Comparison of ENCODE assay signal across 27 cellular contexts in genomic region chr11:8740156-8740555, GRCh38.
"Had no signal": no experiment of that assay in that cellular context is flagged by ENCODE, and none has a peak within 500 bp of the region (broad histone marks: within the 10 kb centered on the region; RNA-seq: fewer than 3 reads in every experiment).

No MANE protein-coding gene starts in this region.

- DNase-seq: activated CD4-positive, alpha-beta T cell treated with anti-CD3 and anti-CD28 coated beads for 1 hour; activated CD4-positive, alpha-beta T cell treated with anti-CD3 and anti-CD28 coated beads for 48 hours; activated CD4-positive, CD25-positive, alpha-beta regulatory T cell; activated CD8-positive, alpha-beta T cell treated with anti-CD3 and anti-CD28 coated beads for 36 hours; activated gamma-delta T cell; activated naive CD4-positive, alpha-beta T cell treated with Interleukin-2 at 50 U/mL for 16 hours; activated naive CD8-positive, alpha-beta T cell treated with anti-CD3 and anti-CD28 coated beads, Interleukin-2, amount 10 ng/mL, durations not matched to agents 7 days and 5 days; activated T-cell treated with anti-CD3 and anti-CD28 coated beads, Interleukin-2, amount 50 U/mL, for 1 hour; activated T-cell treated with anti-CD3 and anti-CD28 coated beads, Interleukin-2, amount 50 U/mL, for 72 hours; amygdala; NCI-H1105; NCI-H1417 treated with DMSO at 0.1 percent for 48 hours; NCI-H187 treated with DMSO at 0.1 percent for 48 hours; NCI-H2081 treated with DMSO at 0.1 percent for 48 hours; NCI-H226; NCI-H524 treated with DMSO at 0.1 percent for 48 hours; NCI-H748 treated with DMSO at 0.1 percent for 48 hours; NK-92 treated with Interleukin-12 subunit alpha and Interleukin-12 subunit beta, amount 100 ng/mL, for 24 hours; PC-3; Peyer's patch; RPMI8226; SIG-M5; SW 1271; T-helper 1 cell; T-helper 2 cell; T-helper 9 cell; WERI-Rb-1 had no signal
